ENCODE assay signal across 1 cellular context in genomic region chr18:7198326-7198725, GRCh38.
TF ChIP-seq lines count a peak whose summit lies in the region.

No MANE protein-coding gene starts in this region.

TF ChIP-seq in H1, 55 proteins besides CTCF, POLR2A, EP300 and RAD21 (continued from another document):
- no peak for TF ChIP-seq MAX (IDR thresholded peaks at IDR 0.05)
- no peak for TF ChIP-seq CHD7 (IDR thresholded peaks at IDR 0.05; ENCODE audit: insufficient replicate concordance, low read length)
- TF ChIP-seq ATF2 (IDR thresholded peaks at IDR 0.05; ENCODE audit: low read length), result no peak
- TF ChIP-seq BCL11A (IDR thresholded peaks at IDR 0.05; ENCODE audit: low read depth in 2 of 2, low read length in 2 of 2), result no peak
- TF ChIP-seq RBBP5 (IDR thresholded peaks at IDR 0.05; ENCODE audit: borderline replicate concordance, low read depth, low read length), result no peak
- no peak for TF ChIP-seq SRF (IDR thresholded peaks at IDR 0.05; ENCODE audit: low read depth, low read length)
- no peak for TF ChIP-seq ASH2L (IDR thresholded peaks at IDR 0.05; ENCODE audit: low read length)
- TF ChIP-seq KDM4A (IDR thresholded peaks at IDR 0.05; ENCODE audit: low read depth, low read length, severe bottlenecking), result no peak
- TF ChIP-seq KDM5A (IDR thresholded peaks at IDR 0.05; ENCODE audit: low read length), result no peak
- no peak for TF ChIP-seq SIN3A (conservative IDR thresholded peaks at IDR 0.05 in 1 of 2, IDR thresholded peaks at IDR 0.05 in 1 of 2; ENCODE audit: low read depth in 1 of 2, low read length in 2 of 2)
- TF ChIP-seq HDAC2 (IDR thresholded peaks at IDR 0.05; ENCODE audit: borderline replicate concordance in 1 of 2, low read depth in 2 of 2, low read length in 2 of 2), result no peak
- no peak for TF ChIP-seq TBP (IDR thresholded peaks at IDR 0.05; ENCODE audit: low read depth, low read length)
- TF ChIP-seq EZH2 (IDR thresholded peaks at IDR 0.05; ENCODE audit: low read depth, low read length, severe bottlenecking), result no peak
- no peak for TF ChIP-seq BACH1 (IDR thresholded peaks at IDR 0.05; ENCODE audit: low read length)
- TF ChIP-seq JUN (IDR thresholded peaks at IDR 0.05; ENCODE audit: low read depth, low read length), result no peak
TF ChIP-seq in H1: peak in this region for 0.
